Comparison of ENCODE assay signal across 14 cellular contexts in genomic region chr2:86358982-86359381, GRCh38. TPM values are rescaled to one million over a fixed set of nuclear protein-coding genes. Genes with fewer than 3 reads are reported as not detected.
DNase-seq lines count a peak whose midpoint lies in the region; ATAC-seq lines count a peak whose summit lies in the region.
"Had no signal": no experiment of that assay in that cellular context is flagged by ENCODE, and none has a peak within 500 bp of the region (broad histone marks: within the 10 kb centered on the region; RNA-seq: fewer than 3 reads in every experiment).

No MANE protein-coding gene starts in this region.

- intact Hi-C loops in Right ventricle myocardium inferior (cut with DNase I), result loop anchor here (5.0 kb wide), 1 partner anchor 47 kb away; no protein-coding TSS in a partner anchor

- ATAC-seq in GM18858 (IDR thresholded peaks at IDR 0.05; ENCODE audit: unreplicated experiment) (peak; percentile 91), GM21619 (IDR thresholded peaks at IDR 0.05; ENCODE audit: unreplicated experiment) (peak; percentile 77), HG03521 (IDR thresholded peaks at IDR 0.05; ENCODE audit: unreplicated experiment) (peak; percentile 80), Right ventricle myocardium inferior (no peak), HG03039 (IDR thresholded peaks at IDR 0.05; ENCODE audit: unreplicated experiment) (no peak)
- ATAC-seq: stimulated activated naive CD8-positive, alpha-beta T cell treated with anti-CD3 and anti-CD28 coated beads, Interleukin-15, Interleukin-2, amounts not matched to agents 100 U/mL and 50 U/mL, for 24 hours had no signal

- peak; percentile 48 for DNase-seq in germinal center (ENCODE audit: low spot score)
- DNase-seq in Right ventricle myocardium inferior (ENCODE audit: missing footprints), result no peak
- no peak for DNase-seq in ureter (ENCODE audit: low spot score)
- no peak for DNase-seq in activated T-cell treated with anti-CD3 and anti-CD28 coated beads, Interleukin-2, amount 50 U/mL, for 1 hour
- DNase-seq: effector CD4-positive, alpha-beta T cell; heart right ventricle; NCI-H446; SK-N-SH; stimulated activated naive CD8-positive, alpha-beta T cell treated with anti-CD3 and anti-CD28 coated beads, Interleukin-15, Interleukin-2, amounts not matched to agents 100 U/mL and 50 U/mL, for 24 hours had no signal

RNA-seq across cellular contexts. Expression of gene REEP1, which starts 21.6 kb away (rescaled TPM):
- total RNA-seq in Right ventricle myocardium inferior (23.6 TPM), ureter (15.5 TPM)
- total RNA-seq: osteocyte had no signal

Comparison
In these comparisons a context has a peak if more than half of its experiments do, and no peak if none do; other contexts are left out.
1. ATAC-seq: peak in GM18858 (single experiment), GM21619 (single experiment) and HG03521 (single experiment); none in Right ventricle myocardium inferior (single experiment) and HG03039 (single experiment).